ENCODE assay signal across 1 cellular context in genomic region chr3:63934484-63934883, GRCh38.
TF ChIP-seq lines count a peak whose summit lies in the region.

No MANE protein-coding gene starts in this region.

TF ChIP-seq in GM12878, 131 proteins besides CTCF, POLR2A, EP300 and RAD21 (continued from another document):
- TF ChIP-seq PRDM15 (CRISPR knock-in tag; IDR thresholded peaks at IDR 0.05) (no peak), SRF (IDR thresholded peaks at IDR 0.05; ENCODE audit: low read depth in 2 of 2, low read length in 2 of 2) (no peak), BRCA1 (IDR thresholded peaks at IDR 0.05; ENCODE audit: low read depth, low read length) (no peak), ZZZ3 (IDR thresholded peaks at IDR 0.05; ENCODE audit: control insufficient read depth, insufficient read length, low read depth) (no peak), EGR1 (IDR thresholded peaks at IDR 0.05; ENCODE audit: borderline replicate concordance in 1 of 2, low read depth in 2 of 2, low read length in 2 of 2) (no peak), HDGF (IDR thresholded peaks at IDR 0.05) (no peak), IKZF1 (conservative IDR thresholded peaks at IDR 0.05) (peak; percentile 57), RUNX3 (IDR thresholded peaks at IDR 0.05; ENCODE audit: low read length) (peak; percentile 69), RCOR1 (conservative IDR thresholded peaks at IDR 0.05; ENCODE audit: low read depth, low read length) (no peak), STAT3 (IDR thresholded peaks at IDR 0.05; ENCODE audit: low read depth, low read length) (no peak), IKZF2 (IDR thresholded peaks at IDR 0.05) (peak; percentile 41 to 46; a peak in 1 of 4 replicates), IRF5 (IDR thresholded peaks at IDR 0.05; ENCODE audit: borderline replicate concordance) (no peak), GABPA (IDR thresholded peaks at IDR 0.05; ENCODE audit: low read depth) (peak; percentile 23; the same call in 1 of the 2 replicates), ZNF207 (IDR thresholded peaks at IDR 0.05; ENCODE audit: borderline replicate concordance) (no peak)
